ENCODE assay signal across 11 cellular contexts in the genomic region with DNA sequence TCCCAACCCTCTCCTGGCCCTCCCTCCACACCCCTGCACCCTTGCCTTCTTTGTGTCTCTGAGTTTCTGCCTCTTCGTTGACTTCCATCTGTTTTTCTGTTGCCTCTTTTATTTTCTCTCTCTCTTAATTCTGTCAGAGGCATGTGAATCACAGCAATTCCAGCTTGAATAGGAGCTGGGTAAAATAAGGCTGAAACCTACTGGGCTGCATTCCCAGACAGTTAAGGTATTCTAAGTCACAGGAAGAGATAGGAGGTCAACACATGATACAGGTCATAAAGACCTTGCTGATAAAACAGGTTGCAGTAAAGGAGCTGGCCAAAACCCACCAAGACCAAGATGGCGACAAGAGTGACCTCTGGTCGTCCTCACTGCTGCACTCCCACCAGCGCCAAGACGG. TPM values are rescaled to one million over a fixed set of nuclear protein-coding genes. Genes with fewer than 3 reads are reported as not detected.
"Had no signal": no experiment of that assay in that cellular context is flagged by ENCODE, and none has a peak within 500 bp of the region (broad histone marks: within the 10 kb centered on the region; RNA-seq: fewer than 3 reads in every experiment).

No MANE protein-coding gene starts in this region.

RNA-seq across cellular contexts. Expression of gene TMPRSS4, which starts 14.2 kb away (rescaled TPM):
- total RNA-seq: activated B cell treated with CpG ODN at 0.5 μM for 24 hours; activated CD4-positive, alpha-beta memory T cell treated with anti-CD3 and anti-CD28 coated beads for 36 hours; activated CD4-positive, alpha-beta T cell treated with anti-CD3 and anti-CD28 coated beads, Interleukin-2, amount 10 ng/mL, durations not matched to agents 24 days and 14 days; activated CD8-positive, alpha-beta memory T cell treated with anti-CD3 and anti-CD28 coated beads for 36 hours; activated CD8-positive, alpha-beta T cell treated with anti-CD3 and anti-CD28 coated beads for 36 hours; activated T-helper 1 cell treated with anti-CD3 and anti-CD28 coated beads, Interleukin-12 subunit alpha, Interleukin-12 subunit beta, Interleukin-2, Interleukin-4 antibody, amounts not matched to agents 30 ng/mL and 10 ng/mL and 1 ng/mL, durations not matched to agents 14 hours and 24 hours and 36 hours; ascending aorta; cardiac muscle cell had no signal
- polyA plus RNA-seq: cardiac muscle cell had no signal

RNA-seq across cellular contexts. Expression of gene SMIM35, which starts 24.1 kb away (rescaled TPM):
- total RNA-seq: activated T-cell treated with anti-CD3 and anti-CD28 coated beads, Interleukin-2, amount 50 U/mL, for 4 hours; activated T-helper 17 cell treated with anti-CD3 and anti-CD28 coated beads, Interleukin-2, amount 50 U/mL, for 72 hours; ascending aorta; bronchial epithelial cell; cardiac muscle cell had no signal
- polyA plus RNA-seq: cardiac muscle cell had no signal
